Comparison of ENCODE assay signal across 8 cellular contexts in genomic region chr14:57390806-57391562, GRCh38. TPM values are rescaled to one million over a fixed set of nuclear protein-coding genes. Genes with fewer than 3 reads are reported as not detected.
DNase-seq lines count a peak whose midpoint lies in the region; ATAC-seq, FAIRE-seq and TF ChIP-seq lines count a peak whose summit lies in the region.

No MANE protein-coding gene starts in this region.

- TF ChIP-seq CTCF in bronchial epithelial cell (IDR thresholded peaks at IDR 0.05; ENCODE audit: insufficient read depth, low read length, severe bottlenecking), result no peak
- no peak for TF ChIP-seq CTCF in kidney epithelial cell (IDR thresholded peaks at IDR 0.05; ENCODE audit: insufficient read depth, low read length, poor library complexity, severe bottlenecking)

- H3K27me3 ChIP-seq in bronchial epithelial cell (ENCODE audit: control insufficient read depth, insufficient read depth, low read length) (no peaks in the 10 kb centered on the region), kidney epithelial cell (ENCODE audit: control insufficient read depth, insufficient read depth, low read length) (no peaks in the 10 kb centered on the region)

- FAIRE-seq in bronchial epithelial cell (lab: Jason Lieb, UNC), result no peak

- peak; percentile 37 for ATAC-seq in GM21360 (IDR thresholded peaks at IDR 0.05; ENCODE audit: unreplicated experiment)

- H3K4me3 ChIP-seq in bronchial epithelial cell (ENCODE audit: low read depth, low read length) (peak overlapping the region; percentile 90), kidney epithelial cell (ENCODE audit: low read depth, low read length) (peak overlapping the region; percentile 72)

- DNase-seq in DMS79 treated with DMSO at 0.1 percent for 48 hours (lab: John Stamatoyannopoulos, UW), result peak; percentile 29
- peak; percentile 31 for DNase-seq in HT-29 (ENCODE audit: low spot score)
- DNase-seq in T-helper 22 cell (ENCODE audit: low read depth), result peak; percentile 11
- no peak for DNase-seq in bronchial epithelial cell (ENCODE audit: low read depth)
- DNase-seq in kidney epithelial cell (ENCODE audit: low read depth), result no peak
- peak; percentile 49 for DNase-seq in stimulated activated CD4-positive, alpha-beta T cell treated with anti-CD3 and anti-CD28 coated beads, Interleukin-15, amount 100 ng/mL, for 24 hours
- DNase-seq in NCI-H187 (lab: John Stamatoyannopoulos, UW), result no peak

- H3K36me3 ChIP-seq in bronchial epithelial cell (ENCODE audit: control insufficient read depth, insufficient read depth, low read length), result no peaks in the 10 kb centered on the region
- no peaks in the 10 kb centered on the region for H3K36me3 ChIP-seq in kidney epithelial cell (ENCODE audit: control insufficient read depth, insufficient read depth, low read length)

RNA-seq across cellular contexts. Expression of gene NAA30, which starts 0.6 kb away (rescaled TPM):
- 4.0 and 5.0 TPM in 2 replicates for total RNA-seq in HT-29 (2014; rRNA removed; shearing (Covaris generic))
- total RNA-seq in bronchial epithelial cell (19.5 and 20.0 TPM in 2 replicates), kidney epithelial cell (21.4 and 24.0 TPM in 2 replicates)

Comparison
In these comparisons a context has a peak if more than half of its experiments do, and no peak if none do; other contexts are left out.
1. DNase-seq: peak in DMS79 treated with DMSO at 0.1 percent for 48 hours (single experiment), HT-29 (single experiment), T-helper 22 cell (single experiment) and stimulated activated CD4-positive, alpha-beta T cell treated with anti-CD3 and anti-CD28 coated beads, Interleukin-15, amount 100 ng/mL, for 24 hours (single experiment); none in bronchial epithelial cell (single experiment), kidney epithelial cell (single experiment) and NCI-H187 (0 of 2).